13 cellular contexts compared by ENCODE assay signal in genomic region chr7:102849538-102849937, GRCh38.
DNase-seq lines count a peak whose midpoint lies in the region; ATAC-seq and TF ChIP-seq lines count a peak whose summit lies in the region.
"Had no signal": no experiment of that assay in that cellular context is flagged by ENCODE, and none has a peak within 500 bp of the region (broad histone marks: within the 10 kb centered on the region; RNA-seq: fewer than 3 reads in every experiment).

No MANE protein-coding gene starts in this region.

- no peaks in the 10 kb centered on the region for H4K20me1 ChIP-seq in hepatocyte (ENCODE audit: insufficient read depth, poor library complexity, severe bottlenecking)

- H3K27ac ChIP-seq in hepatocyte: peak overlapping the region; percentile 36
- H3K27ac ChIP-seq: C4-2B had no signal

- H3K27me3 Mint-ChIP-seq in WTC11 (ENCODE audit: low read depth): no peaks in the 10 kb centered on the region
- H3K27me3 Mint-ChIP-seq: CD4-positive, alpha-beta memory T cell had no signal

- no peak overlapping the region for H2AFZ ChIP-seq in hepatocyte

- peak overlapping the region; percentile 33 for H3K4me2 ChIP-seq in hepatocyte

- no peaks in the 10 kb centered on the region for H3K9me3 ChIP-seq in hepatocyte (ENCODE audit: low read depth)
- H3K9me3 ChIP-seq: BE2C had no signal

- no peaks in the 10 kb centered on the region for H3K36me3 ChIP-seq in hepatocyte (replicated peaks; ENCODE audit: insufficient read depth, low read depth)
- H3K36me3 ChIP-seq: BE2C had no signal

- H3K79me2 ChIP-seq in hepatocyte: no peaks in the 10 kb centered on the region

- TF ChIP-seq POLR2A in NB4 (IDR thresholded peaks at IDR 0.05; ENCODE audit: extremely low read depth, insufficient read length): no peak

- H3K27me3 ChIP-seq in hepatocyte: no peaks in the 10 kb centered on the region

- no peaks in the 10 kb centered on the region for H3K4me1 ChIP-seq in hepatocyte (ENCODE audit: insufficient read depth)
- H3K4me1 ChIP-seq: BE2C had no signal

- H3K27ac Mint-ChIP-seq in WTC11: 0 out of 2 replicates have a peak overlapping the region, but pooled peaks have one; percentile 4

- H3K4me3 Mint-ChIP-seq in WTC11: no peak overlapping the region
- H3K4me3 Mint-ChIP-seq: CD4-positive, alpha-beta memory T cell had no signal

- CTCF ChIA-PET in WTC11 (lab: Charles Lee): no interaction called here

- no peaks in the 10 kb centered on the region for H3K36me3 Mint-ChIP-seq in WTC11

- no peak for ATAC-seq in WTC11
- no peak for ATAC-seq in GM18511 (IDR thresholded peaks at IDR 0.05; ENCODE audit: unreplicated experiment)
- no peak for ATAC-seq in HG02981 (IDR thresholded peaks at IDR 0.05; ENCODE audit: unreplicated experiment)
- no peak for ATAC-seq in GM18868 (IDR thresholded peaks at IDR 0.05; ENCODE audit: unreplicated experiment)
- ATAC-seq: GM12878, HCT116 had no signal

- no peaks in the 10 kb centered on the region for H3K9me2 ChIP-seq in hepatocyte (replicated peaks; ENCODE audit: insufficient read depth)

- POLR2A ChIA-PET in WTC11 (lab: Charles Lee): no interaction called here

- H3K4me1 Mint-ChIP-seq in WTC11: no peaks in the 10 kb centered on the region
- H3K4me1 Mint-ChIP-seq: CD4-positive, alpha-beta memory T cell had no signal

- H3K4me3 ChIP-seq in NB4 (ENCODE audit: low read depth, low read length) (no peak overlapping the region), hepatocyte (no peak overlapping the region)
- H3K4me3 ChIP-seq: GM12878 had no signal

- H3K9me3 Mint-ChIP-seq in WTC11: peaks cover 6% of the 10 kb centered on the region

- no peak for TF ChIP-seq CTCF in NB4 (IDR thresholded peaks at IDR 0.05; ENCODE audit: low read depth, low read length)
- no peak for TF ChIP-seq CTCF in WTC11 (IDR thresholded peaks at IDR 0.05)
- TF ChIP-seq CTCF in hepatocyte (IDR thresholded peaks at IDR 0.05; ENCODE audit: poor library complexity): no peak

- WGBS in hepatocyte (ENCODE audit: low lambda C conversion rate, missing lambda C conversion rate): 66% methylated on average over 3 of the region's 3 CpGs

- DNase-seq in NB4 (ENCODE audit: low read depth) (peak; percentile 14), WTC11 (ENCODE audit: low spot score) (no peak), hepatocyte (ENCODE audit: low spot score) (no peak), NCI-H2196 (lab: John Stamatoyannopoulos, UW; ENCODE audit: unreplicated experiment) (no peak)
- DNase-seq: BE2C; CD4-positive, alpha-beta memory T cell; DMS79 had no signal

TF ChIP-seq in WTC11, 78 proteins besides CTCF, POLR2A, EP300 and RAD21:
- TF ChIP-seq ZNF232 (CRISPR knock-in tag; IDR thresholded peaks at IDR 0.05): no peak
- TF ChIP-seq ZMAT4 (CRISPR knock-in tag; IDR thresholded peaks at IDR 0.05): no peak
- no peak for TF ChIP-seq ATF2 (CRISPR knock-in tag; IDR thresholded peaks at IDR 0.05; ENCODE audit: borderline replicate concordance, low read depth)
- no peak for TF ChIP-seq FOXK1 (CRISPR knock-in tag; IDR thresholded peaks at IDR 0.05)
- TF ChIP-seq ZNF138 (CRISPR knock-in tag; conservative IDR thresholded peaks at IDR 0.05): no peak
- TF ChIP-seq PRRX2 (CRISPR knock-in tag; IDR thresholded peaks at IDR 0.05): no peak
- no peak for TF ChIP-seq ZBTB21 (CRISPR knock-in tag; IDR thresholded peaks at IDR 0.05; ENCODE audit: borderline replicate concordance)
- no peak for TF ChIP-seq CREM (CRISPR knock-in tag; IDR thresholded peaks at IDR 0.05)
- TF ChIP-seq PREB (CRISPR knock-in tag; IDR thresholded peaks at IDR 0.05; ENCODE audit: borderline replicate concordance): no peak
- no peak for TF ChIP-seq CDX4 (CRISPR knock-in tag; IDR thresholded peaks at IDR 0.05; ENCODE audit: borderline replicate concordance)
- no peak for TF ChIP-seq OVOL2 (CRISPR knock-in tag; IDR thresholded peaks at IDR 0.05; ENCODE audit: borderline replicate concordance)
- TF ChIP-seq AFF4 (CRISPR knock-in tag; IDR thresholded peaks at IDR 0.05; ENCODE audit: borderline replicate concordance): no peak
- no peak for TF ChIP-seq ZSCAN18 (CRISPR knock-in tag; IDR thresholded peaks at IDR 0.05)
- no peak for TF ChIP-seq RELA (CRISPR knock-in tag; IDR thresholded peaks at IDR 0.05; ENCODE audit: borderline replicate concordance)
- no peak for TF ChIP-seq TEAD4 (CRISPR knock-in tag; IDR thresholded peaks at IDR 0.05)
- no peak for TF ChIP-seq USF2 (CRISPR knock-in tag; IDR thresholded peaks at IDR 0.05)
- no peak for TF ChIP-seq ZNF219 (CRISPR knock-in tag; IDR thresholded peaks at IDR 0.05; ENCODE audit: borderline replicate concordance)
- no peak for TF ChIP-seq RORB (CRISPR knock-in tag; IDR thresholded peaks at IDR 0.05)
